In genomic region chr9:96499257-96499656, GRCh38 we compare ENCODE assay signal across 23 cellular contexts. TPM values are rescaled to one million over a fixed set of nuclear protein-coding genes. Genes with fewer than 3 reads are reported as not detected.
DNase-seq lines count a peak whose midpoint lies in the region; ATAC-seq and TF ChIP-seq lines count a peak whose summit lies in the region.
"Had no signal": no experiment of that assay in that cellular context is flagged by ENCODE, and none has a peak within 500 bp of the region (broad histone marks: within the 10 kb centered on the region; RNA-seq: fewer than 3 reads in every experiment).

No MANE protein-coding gene starts in this region.

- H3K27me3 ChIP-seq in right atrium auricular region = no peaks in the 10 kb centered on the region
- H3K27me3 ChIP-seq in endodermal cell (ENCODE audit: control insufficient read depth, insufficient read depth, low read length, poor library complexity, severe bottlenecking) = no peaks in the 10 kb centered on the region

- no peak overlapping the region for H3K27ac ChIP-seq in right atrium auricular region
- H3K27ac ChIP-seq in endodermal cell (ENCODE audit: low read depth, low read length) = no peak overlapping the region
- H3K27ac ChIP-seq in temporal lobe (ENCODE audit: low read depth, low read length) = peak overlapping the region; percentile 22
- H3K27ac ChIP-seq: 22Rv1 had no signal

- H3K27ac Mint-ChIP-seq in T-helper 17 cell = peak overlapping the region; percentile 9
- H3K27ac Mint-ChIP-seq in endodermal cell = peak overlapping the region; percentile 48
- H3K27ac Mint-ChIP-seq: B cell, CD14-positive monocyte had no signal

- H3K4me1 Mint-ChIP-seq in T-helper 17 cell (peaks cover 2% of the 10 kb centered on the region), endodermal cell (peaks cover 14% of the 10 kb centered on the region)
- H3K4me1 Mint-ChIP-seq: B cell, CD14-positive monocyte had no signal

- 92 to 93% methylated on average over 6 to 7 of the region's 7 CpGs for WGBS in endodermal cell (ENCODE audit: insufficient coverage in 1 of 2, insufficient read length in 1 of 2), 2 experiments

- DNase-seq in Right ventricle myocardium superior (no peak), right atrium auricular region (ENCODE audit: low spot score) (no peak), T-helper 17 cell (no peak), endodermal cell (no peak), NCI-H2171 (lab: John Stamatoyannopoulos, UW) (no peak)
- DNase-seq: Calu3; CD8-positive, alpha-beta memory T cell; DND-41; HCEC 1CT; NCI-H1048; NCI-H1417; NCI-H1694; NCI-H2029 treated with DMSO at 0.1 percent for 48 hours; NCI-H2227 treated with DMSO at 0.1 percent for 48 hours; NCI-H69; SK-N-SH had no signal

- no peaks in the 10 kb centered on the region for H3K9me3 ChIP-seq in right atrium auricular region
- H3K9me3 ChIP-seq in T-helper 17 cell (ENCODE audit: control insufficient read depth, low read length, poor library complexity, severe bottlenecking) = no peaks in the 10 kb centered on the region
- no peaks in the 10 kb centered on the region for H3K9me3 ChIP-seq in endodermal cell (ENCODE audit: control insufficient read depth, low read length)
- H3K9me3 ChIP-seq: SK-N-SH had no signal

- H3K9me3 Mint-ChIP-seq in endodermal cell = no peaks in the 10 kb centered on the region
- H3K9me3 Mint-ChIP-seq: CD8-positive, alpha-beta memory T cell had no signal

- no peak overlapping the region for H3K4me3 Mint-ChIP-seq in T-helper 17 cell
- H3K4me3 Mint-ChIP-seq in endodermal cell = no peak overlapping the region
- H3K4me3 Mint-ChIP-seq: B cell; CD14-positive monocyte; CD8-positive, alpha-beta memory T cell had no signal

- H3K36me3 ChIP-seq in right atrium auricular region = no peaks in the 10 kb centered on the region
- no peaks in the 10 kb centered on the region for H3K36me3 ChIP-seq in endodermal cell (ENCODE audit: control insufficient read depth, insufficient read depth, low read length)

- H3K9ac ChIP-seq in endodermal cell (ENCODE audit: extremely low read depth, low read length, poor library complexity, severe bottlenecking) = no peak overlapping the region
- H3K9ac ChIP-seq: SK-N-SH had no signal

- TF ChIP-seq CTCF in right atrium auricular region (IDR thresholded peaks at IDR 0.05) (no peak), endodermal cell (conservative IDR thresholded peaks at IDR 0.05) (no peak)

- intact Hi-C loops in Right ventricle myocardium superior (cut with DNase I) = no loop called here

- H3K4me1 ChIP-seq in right atrium auricular region = no peaks in the 10 kb centered on the region
- H3K4me1 ChIP-seq in endodermal cell (ENCODE audit: control insufficient read depth, insufficient read depth, low read length) = no peaks in the 10 kb centered on the region

- H3K36me3 Mint-ChIP-seq in T-helper 17 cell (ENCODE audit: low read depth) (peaks cover 3% of the 10 kb centered on the region), endodermal cell (ENCODE audit: low read depth) (peaks cover 13% of the 10 kb centered on the region)
- H3K36me3 Mint-ChIP-seq: CD14-positive monocyte had no signal

- ATAC-seq in Right ventricle myocardium superior (ENCODE audit: poor library complexity) (peak; percentile 14), T-helper 17 cell (no peak), GM19463 (IDR thresholded peaks at IDR 0.05; ENCODE audit: unreplicated experiment) (no peak), GM21723 (IDR thresholded peaks at IDR 0.05; ENCODE audit: unreplicated experiment) (no peak)
- ATAC-seq: Panc1 had no signal

- H3K4me3 ChIP-seq in right atrium auricular region (no peak overlapping the region), endodermal cell (ENCODE audit: low read length) (no peak overlapping the region)

- H3K27me3 Mint-ChIP-seq in T-helper 17 cell (no peaks in the 10 kb centered on the region), endodermal cell (ENCODE audit: insufficient read depth) (no peaks in the 10 kb centered on the region)
- H3K27me3 Mint-ChIP-seq: B cell had no signal

RNA-seq across cellular contexts. Expression of gene HABP4, which starts 49.3 kb away (rescaled TPM):
- total RNA-seq in Right ventricle myocardium superior = 22.8 TPM
- total RNA-seq in right atrium auricular region = 10 to 100 TPM; 16.5 to 20.5 TPM
- 10 to 100 TPM; 16.6 to 21.3 TPM for total RNA-seq in T-helper 17 cell
- 10 to 100 TPM in 1 of 2 donors, 1 to 10 TPM in 1; 10.0 to 12.1 TPM for total RNA-seq in endodermal cell
- 26.1 TPM for polyA plus RNA-seq in endodermal cell (2013, experiment 1 of 2)
- polyA plus RNA-seq in endodermal cell (2013, experiment 2 of 2) = 22.3 TPM
- total RNA-seq in temporal lobe = 13.0 TPM
